28 cellular contexts compared by ENCODE assay signal in genomic region chr7:18777314-18777713, GRCh38.
"Had no signal": no experiment of that assay in that cellular context is flagged by ENCODE, and none has a peak within 500 bp of the region (broad histone marks: within the 10 kb centered on the region; RNA-seq: fewer than 3 reads in every experiment).

No MANE protein-coding gene starts in this region.

- H3K36me3 ChIP-seq: colonic mucosa, esophagus muscularis mucosa, esophagus squamous epithelium, gastrocnemius medialis, gastroesophageal sphincter, heart left ventricle, heart right ventricle had no signal

- H3K27ac ChIP-seq: colonic mucosa, coronary artery, dorsolateral prefrontal cortex, epithelial cell of prostate, esophagus muscularis mucosa, esophagus squamous epithelium, foreskin keratinocyte, gastrocnemius medialis, gastroesophageal sphincter, heart left ventricle, heart right ventricle had no signal

- H3K4me1 ChIP-seq: colonic mucosa, esophagus muscularis mucosa, foreskin keratinocyte, gastrocnemius medialis, gastroesophageal sphincter, heart left ventricle, heart right ventricle had no signal

- H3K9me3 ChIP-seq: colonic mucosa, esophagus muscularis mucosa, esophagus squamous epithelium, gastrocnemius medialis, gastroesophageal sphincter, heart left ventricle, heart right ventricle had no signal

- ATAC-seq: effector memory CD8-positive, alpha-beta T cell; esophagus mucosa; foreskin keratinocyte; gastrocnemius medialis; gastroesophageal sphincter; heart left ventricle; heart right ventricle had no signal

- H3K4me3 ChIP-seq: colonic mucosa, coronary artery, dorsolateral prefrontal cortex, esophagus muscularis mucosa, esophagus squamous epithelium, gastrocnemius medialis, gastroesophageal sphincter, heart left ventricle, heart right ventricle had no signal

- H3K27me3 ChIP-seq: colonic mucosa, dorsolateral prefrontal cortex, esophagus muscularis mucosa, esophagus squamous epithelium, foreskin keratinocyte, gastrocnemius medialis, gastroesophageal sphincter, heart left ventricle, heart right ventricle had no signal

- DNase-seq: colonic mucosa; cortex of kidney; dermis blood vessel endothelial cell; dorsolateral prefrontal cortex; effector CD4-positive, alpha-beta T cell; effector CD8-positive, alpha-beta T cell; effector memory CD4-positive, alpha-beta T cell; effector memory CD8-positive, alpha-beta T cell; endodermal cell; erythroblast; esophagus squamous epithelium; foreskin fibroblast; foreskin keratinocyte; foreskin melanocyte; gastrocnemius medialis; glutamatergic neuron; head of caudate nucleus; heart left ventricle; heart right ventricle had no signal

- FAIRE-seq: colon, endometrium, endothelial cell of umbilical vein, frontal cortex had no signal
